In the genomic region with DNA sequence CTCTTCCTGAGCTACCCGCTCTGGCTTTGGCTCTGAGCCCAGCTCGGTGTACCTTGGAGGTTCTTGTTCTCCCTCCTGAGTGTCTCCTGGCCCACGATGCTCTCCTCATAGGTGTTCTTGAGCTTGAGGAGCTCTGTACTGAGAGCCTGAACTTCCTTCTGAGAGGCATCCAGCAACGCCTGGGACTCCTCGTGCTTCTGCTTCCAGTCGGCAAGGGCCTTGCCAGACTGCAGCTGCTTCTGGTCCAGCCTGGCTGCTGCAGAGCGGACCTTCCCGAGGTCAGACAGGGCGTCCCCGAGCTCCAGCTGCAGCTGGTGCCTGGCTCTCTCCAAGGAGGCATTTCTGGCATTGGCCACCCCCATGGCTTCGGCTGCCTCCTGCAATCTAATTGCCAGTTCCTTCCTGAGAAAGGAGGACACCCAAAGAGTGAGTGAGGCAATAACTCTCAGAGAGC, we compare ENCODE assay signal across 14 cellular contexts.
"Had no signal": no experiment of that assay in that cellular context is flagged by ENCODE, and none has a peak within 500 bp of the region (broad histone marks: within the 10 kb centered on the region; RNA-seq: fewer than 3 reads in every experiment).

No MANE protein-coding gene starts in this region.

- ATAC-seq: activated CD8-positive, alpha-beta T cell treated with anti-CD3 and anti-CD28 coated beads for 36 hours; activated T-cell treated with anti-CD3 and anti-CD28 coated beads, Interleukin-2, amount 50 U/mL, for 72 hours; stimulated activated naive CD8-positive, alpha-beta T cell treated with anti-CD3 and anti-CD28 coated beads, Interleukin-15, amount 100 ng/mL, for 72 hours had no signal

- H3K4me1 ChIP-seq: tibial artery had no signal

- H3K27ac ChIP-seq: tibial artery, WERI-Rb-1 had no signal

- H3K4me3 ChIP-seq: tibial artery had no signal

- DNase-seq: activated CD4-positive, alpha-beta T cell treated with anti-CD3 and anti-CD28 coated beads for 4 hours; activated CD8-positive, alpha-beta memory T cell treated with anti-CD3 and anti-CD28 coated beads, Interleukin-2, amount 50 U/mL, for 4 hours; activated CD8-positive, alpha-beta T cell treated with anti-CD3 and anti-CD28 coated beads for 36 hours; activated gamma-delta T cell treated with Interleukin-2 at 50 U/mL for 16 hours; activated naive CD8-positive, alpha-beta T cell treated with anti-CD3 and anti-CD28 coated beads, Interleukin-2, amount 10 ng/mL, durations not matched to agents 7 days and 5 days; activated T-cell treated with anti-CD3 and anti-CD28 coated beads, Interleukin-2, amount 50 U/mL, for 72 hours; foreskin melanocyte; kidney; mammary epithelial cell; stimulated activated CD4-positive, alpha-beta T cell treated with anti-CD3 and anti-CD28 coated beads, Interleukin-4, amount 100 ng/mL, for 4 hours; stimulated activated naive CD8-positive, alpha-beta T cell treated with anti-CD3 and anti-CD28 coated beads, Interleukin-15, amount 100 ng/mL, for 72 hours; T-helper 9 cell; WERI-Rb-1 had no signal

- H3K9me3 ChIP-seq: tibial artery had no signal

- H3K27me3 ChIP-seq: tibial artery had no signal

- H3K36me3 ChIP-seq: tibial artery, WERI-Rb-1 had no signal
